Comparison of ENCODE assay signal across 16 cellular contexts in the genomic region with DNA sequence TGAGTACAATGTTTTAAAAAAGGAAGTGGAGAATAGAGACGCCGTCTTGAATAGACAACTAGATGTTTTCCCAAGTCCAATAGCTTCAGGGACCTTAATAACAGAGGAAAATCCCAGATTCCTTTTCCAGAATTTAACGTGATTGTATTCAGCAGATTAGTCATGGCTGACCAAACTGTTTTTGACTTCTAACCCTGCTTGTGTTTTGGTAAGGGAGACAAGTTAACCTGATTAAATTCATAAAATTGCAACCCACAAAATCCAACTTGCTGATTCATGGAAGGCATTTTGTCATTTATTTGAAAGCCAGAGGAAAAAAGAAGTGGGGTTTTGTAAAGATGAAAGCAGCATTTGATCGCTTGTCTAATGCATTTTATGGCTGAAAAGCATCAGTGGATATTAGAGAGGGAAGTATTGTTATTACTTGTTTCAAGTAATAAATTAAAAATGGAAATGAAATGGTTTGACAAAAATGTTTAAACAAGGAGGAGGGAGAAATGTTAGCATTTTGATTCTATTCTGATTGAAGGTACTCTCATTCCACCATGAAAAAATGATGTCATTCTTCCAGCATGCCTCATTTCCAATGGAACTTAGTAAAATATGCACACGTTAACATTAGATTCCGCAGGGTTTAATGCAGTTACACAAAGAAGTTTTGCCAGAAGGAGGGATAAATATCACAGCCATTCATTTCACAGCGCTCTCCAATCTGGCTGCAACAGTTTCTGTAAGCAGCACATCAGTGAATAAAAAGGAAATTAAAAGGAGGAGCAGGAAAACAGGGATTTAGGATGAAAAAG.
A peak's percentile ranks its signal among the peaks of the same experiment; 100 is the strongest.
DNase-seq lines count a peak whose midpoint lies in the region; ATAC-seq and TF ChIP-seq lines count a peak whose summit lies in the region.
"Had no signal": no experiment of that assay in that cellular context is flagged by ENCODE, and none has a peak within 500 bp of the region (broad histone marks: within the 10 kb centered on the region; RNA-seq: fewer than 3 reads in every experiment).

No MANE protein-coding gene starts in this region.

- no peak overlapping the region for H3K4me3 ChIP-seq in neural progenitor cell
- H3K4me3 ChIP-seq: sigmoid colon, stomach had no signal

- ATAC-seq in GM21381 (IDR thresholded peaks at IDR 0.05; ENCODE audit: unreplicated experiment) (no peak), GM19023 (IDR thresholded peaks at IDR 0.05; ENCODE audit: unreplicated experiment) (no peak)
- ATAC-seq: activated CD4-positive, alpha-beta T cell treated with anti-CD3 and anti-CD28 coated beads for 36 hours had no signal

- H3K27me3 ChIP-seq in neural progenitor cell: no peaks in the 10 kb centered on the region
- H3K27me3 ChIP-seq: sigmoid colon, stomach had no signal

- peaks cover 17% of the 10 kb centered on the region for H3K4me1 Mint-ChIP-seq in neural progenitor cell
- H3K4me1 Mint-ChIP-seq: activated CD4-positive, alpha-beta T cell treated with anti-CD3 and anti-CD28 coated beads for 36 hours had no signal

- peak overlapping the region; percentile 11 for H2AFZ ChIP-seq in neural progenitor cell (replicated peaks)

- no peaks in the 10 kb centered on the region for H3F3A ChIP-seq in neural progenitor cell (ENCODE audit: low read depth)

- DNase-seq in AG20443 (ENCODE audit: low spot score) (peak; percentile 27), LHCN-M2 (ENCODE audit: low read depth) (peak; percentile 71), dedifferentiated amniotic fluid mesenchymal stem cell (ENCODE audit: extremely low spot score) (peak; percentile 66), neural progenitor cell (ENCODE audit: low spot score) (no peak), DMS114 treated with DMSO at 0.1 percent for 48 hours (lab: John Stamatoyannopoulos, UW; ENCODE audit: unreplicated experiment) (no peak), NCI-H345 treated with DMSO at 0.1 percent for 48 hours (lab: John Stamatoyannopoulos, UW; ENCODE audit: unreplicated experiment) (no peak)
- DNase-seq: activated CD4-positive, alpha-beta T cell treated with anti-CD3 and anti-CD28 coated beads for 36 hours; NCI-H2107; sigmoid colon; stomach; SW 1271 had no signal

- no peaks in the 10 kb centered on the region for H3K79me2 ChIP-seq in neural progenitor cell (ENCODE audit: low read depth)

- no peak overlapping the region for H3K27ac ChIP-seq in neural progenitor cell
- H3K27ac ChIP-seq: epithelial cell of prostate, HL-60, sigmoid colon, stomach had no signal

- no peak for TF ChIP-seq CTCF in neural progenitor cell (IDR thresholded peaks at IDR 0.05)

- H3K27ac Mint-ChIP-seq in neural progenitor cell: peak overlapping the region; percentile 92
- H3K27ac Mint-ChIP-seq: activated CD4-positive, alpha-beta T cell treated with anti-CD3 and anti-CD28 coated beads for 36 hours; activated T-helper 1 cell treated with anti-CD3 and anti-CD28 coated beads, Interleukin-12 subunit alpha, Interleukin-12 subunit beta, Interleukin-2, Interleukin-4 antibody, amounts not matched to agents 30 ng/mL and 10 ng/mL and 1 ng/mL, durations not matched to agents 14 hours and 24 hours and 36 hours had no signal

- H3K9me3 ChIP-seq in neural progenitor cell (ENCODE audit: low read depth): no peaks in the 10 kb centered on the region
- H3K9me3 ChIP-seq: sigmoid colon, stomach had no signal

- H3K4me1 ChIP-seq in neural progenitor cell: no peaks in the 10 kb centered on the region
- H3K4me1 ChIP-seq: sigmoid colon, stomach had no signal

- no peaks in the 10 kb centered on the region for H3K27me3 Mint-ChIP-seq in neural progenitor cell (ENCODE audit: insufficient read depth, low read depth)
- H3K27me3 Mint-ChIP-seq: activated CD4-positive, alpha-beta T cell treated with anti-CD3 and anti-CD28 coated beads for 36 hours had no signal

- H3K4me3 Mint-ChIP-seq in neural progenitor cell: no peak overlapping the region
- H3K4me3 Mint-ChIP-seq: activated CD4-positive, alpha-beta T cell treated with anti-CD3 and anti-CD28 coated beads for 36 hours; activated T-helper 1 cell treated with anti-CD3 and anti-CD28 coated beads, Interleukin-12 subunit alpha, Interleukin-12 subunit beta, Interleukin-2, Interleukin-4 antibody, amounts not matched to agents 30 ng/mL and 10 ng/mL and 1 ng/mL, durations not matched to agents 14 hours and 24 hours and 36 hours had no signal

- H3K36me3 ChIP-seq in neural progenitor cell: no peaks in the 10 kb centered on the region
- H3K36me3 ChIP-seq: sigmoid colon, stomach had no signal

- no peaks in the 10 kb centered on the region for H3K36me3 Mint-ChIP-seq in neural progenitor cell

- no peaks in the 10 kb centered on the region for H3K9me3 Mint-ChIP-seq in neural progenitor cell
- H3K9me3 Mint-ChIP-seq: activated T-helper 1 cell treated with anti-CD3 and anti-CD28 coated beads, Interleukin-12 subunit alpha, Interleukin-12 subunit beta, Interleukin-2, Interleukin-4 antibody, amounts not matched to agents 30 ng/mL and 10 ng/mL and 1 ng/mL, durations not matched to agents 14 hours and 24 hours and 36 hours had no signal

- no peak overlapping the region for H3K9ac ChIP-seq in neural progenitor cell

- no peak overlapping the region for H3K4me2 ChIP-seq in neural progenitor cell

- no peaks in the 10 kb centered on the region for H4K20me1 ChIP-seq in neural progenitor cell (ENCODE audit: low read depth)

Comparison
In these comparisons a context has a peak if more than half of its experiments do, and no peak if none do; other contexts are left out.
1. DNase-seq: peak in AG20443 (single experiment), LHCN-M2 (single experiment) and dedifferentiated amniotic fluid mesenchymal stem cell (single experiment); none in neural progenitor cell (single experiment), DMS114 treated with DMSO at 0.1 percent for 48 hours (single experiment) and NCI-H345 treated with DMSO at 0.1 percent for 48 hours (single experiment).